In genomic region chr2:73283545-73284295, GRCh38 we compare ENCODE assay signal across 1 cellular context.
TF ChIP-seq lines count a peak whose summit lies in the region.

No MANE protein-coding gene starts in this region.

TF ChIP-seq in HepG2, 621 proteins besides CTCF, POLR2A, EP300 and RAD21 (continued from another document):
- TF ChIP-seq ZNF280D (CRISPR knock-in tag; IDR thresholded peaks at IDR 0.05) = no peak
- no peak for TF ChIP-seq MTERF4 (CRISPR knock-in tag; IDR thresholded peaks at IDR 0.05)
- no peak for TF ChIP-seq ZNF609 (CRISPR knock-in tag; IDR thresholded peaks at IDR 0.05; ENCODE audit: borderline replicate concordance)
- TF ChIP-seq DR1 (CRISPR knock-in tag; IDR thresholded peaks at IDR 0.05) = no peak
- TF ChIP-seq NFYC (CRISPR knock-in tag; IDR thresholded peaks at IDR 0.05) = no peak
- TF ChIP-seq IRF1 (CRISPR knock-in tag; IDR thresholded peaks at IDR 0.05; ENCODE audit: low read depth) = no peak
- TF ChIP-seq ZBED4 (CRISPR knock-in tag; IDR thresholded peaks at IDR 0.05; ENCODE audit: borderline replicate concordance) = no peak
- TF ChIP-seq NFIC (IDR thresholded peaks at IDR 0.05; ENCODE audit: low read length) = no peak
- TF ChIP-seq SNRNP70 (IDR thresholded peaks at IDR 0.05; ENCODE audit: low read depth, low read length) = no peak
- no peak; the same call in 1 of the 2 replicates for TF ChIP-seq MIER3 (CRISPR knock-in tag; IDR thresholded peaks at IDR 0.05; ENCODE audit: borderline replicate concordance)
- no peak for TF ChIP-seq ZNF230 (CRISPR knock-in tag; IDR thresholded peaks at IDR 0.05)
- TF ChIP-seq ZNF282 (IDR thresholded peaks at IDR 0.05; ENCODE audit: partially characterized antibody) = no peak
- no peak for TF ChIP-seq ZNF33A (CRISPR knock-in tag; IDR thresholded peaks at IDR 0.05; ENCODE audit: borderline replicate concordance)
- TF ChIP-seq SIN3B (IDR thresholded peaks at IDR 0.05; ENCODE audit: low read length) = no peak
- no peak for TF ChIP-seq PHB2 (IDR thresholded peaks at IDR 0.05; ENCODE audit: partially characterized antibody)
- no peak for TF ChIP-seq ADNP (CRISPR knock-in tag; IDR thresholded peaks at IDR 0.05)
